1 cellular context compared by ENCODE assay signal in genomic region chr11:117934526-117935307, GRCh38.
TF ChIP-seq lines count a peak whose summit lies in the region.

No MANE protein-coding gene starts in this region.

TF ChIP-seq in WTC11, 78 proteins besides CTCF, POLR2A, EP300 and RAD21 (continued from another document):
- TF ChIP-seq PRDM15 (CRISPR knock-in tag; IDR thresholded peaks at IDR 0.05) (no peak), AR (CRISPR knock-in tag; IDR thresholded peaks at IDR 0.05) (no peak), ETV6 (CRISPR knock-in tag; IDR thresholded peaks at IDR 0.05) (no peak), STAT6 (CRISPR knock-in tag; conservative IDR thresholded peaks at IDR 0.05; ENCODE audit: low read depth) (no peak), GABPB1 (CRISPR knock-in tag; IDR thresholded peaks at IDR 0.05) (no peak), NR3C1 (CRISPR knock-in tag; conservative IDR thresholded peaks at IDR 0.05; ENCODE audit: low read depth) (no peak), ATF3 (CRISPR knock-in tag; conservative IDR thresholded peaks at IDR 0.05) (no peak)
- TF ChIP-seq, protein P1, sequence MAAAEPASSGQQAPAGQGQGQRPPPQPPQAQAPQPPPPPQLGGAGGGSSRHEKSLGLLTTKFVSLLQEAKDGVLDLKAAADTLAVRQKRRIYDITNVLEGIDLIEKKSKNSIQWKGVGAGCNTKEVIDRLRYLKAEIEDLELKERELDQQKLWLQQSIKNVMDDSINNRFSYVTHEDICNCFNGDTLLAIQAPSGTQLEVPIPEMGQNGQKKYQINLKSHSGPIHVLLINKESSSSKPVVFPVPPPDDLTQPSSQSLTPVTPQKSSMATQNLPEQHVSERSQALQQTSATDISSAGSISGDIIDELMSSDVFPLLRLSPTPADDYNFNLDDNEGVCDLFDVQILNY (CRISPR knock-in tag; IDR thresholded peaks at IDR 0.05), result no peak
- TF ChIP-seq, protein P2, sequence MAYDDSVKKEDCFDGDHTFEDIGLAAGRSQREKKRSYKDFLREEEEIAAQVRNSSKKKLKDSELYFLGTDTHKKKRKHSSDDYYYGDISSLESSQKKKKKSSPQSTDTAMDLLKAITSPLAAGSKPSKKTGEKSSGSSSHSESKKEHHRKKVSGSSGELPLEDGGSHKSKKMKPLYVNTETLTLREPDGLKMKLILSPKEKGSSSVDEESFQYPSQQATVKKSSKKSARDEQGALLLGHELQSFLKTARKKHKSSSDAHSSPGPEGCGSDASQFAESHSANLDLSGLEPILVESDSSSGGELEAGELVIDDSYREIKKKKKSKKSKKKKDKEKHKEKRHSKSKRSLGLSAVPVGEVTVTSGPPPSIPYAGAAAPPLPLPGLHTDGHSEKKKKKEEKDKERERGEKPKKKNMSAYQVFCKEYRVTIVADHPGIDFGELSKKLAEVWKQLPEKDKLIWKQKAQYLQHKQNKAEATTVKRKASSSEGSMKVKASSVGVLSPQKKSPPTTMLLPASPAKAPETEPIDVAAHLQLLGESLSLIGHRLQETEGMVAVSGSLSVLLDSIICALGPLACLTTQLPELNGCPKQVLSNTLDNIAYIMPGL (CRISPR knock-in tag; IDR thresholded peaks at IDR 0.05), result no peak
TF ChIP-seq in WTC11: peak in this region for 0.
